ENCODE assay signal across 7 cellular contexts in the genomic region with DNA sequence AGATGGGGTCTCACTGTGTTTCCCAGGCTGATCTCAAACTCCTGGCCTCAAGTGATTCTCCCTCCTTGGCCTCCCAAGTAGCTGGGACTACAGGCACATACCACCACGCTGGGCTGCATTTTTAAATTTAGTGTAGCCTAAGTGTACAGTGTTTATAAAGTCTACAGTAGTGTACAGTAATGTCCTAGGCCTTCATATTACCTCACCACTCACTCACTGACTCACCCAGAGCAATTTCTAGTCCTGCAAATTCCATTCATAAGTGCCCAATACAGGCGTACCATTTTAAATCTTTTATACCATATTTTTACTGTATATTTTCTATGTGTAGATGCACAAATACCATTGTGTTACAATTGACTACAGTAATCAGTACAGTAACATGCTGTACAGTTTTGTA. TPM values are rescaled to one million over a fixed set of nuclear protein-coding genes. Genes with fewer than 3 reads are reported as not detected.
DNase-seq lines count a peak whose midpoint lies in the region; TF ChIP-seq lines count a peak whose summit lies in the region.
"Not testable (repeated sequence)": the region's sequence is repeated elsewhere in the genome, so short reads cannot be mapped to it uniquely, and the experiment has no call there.

No MANE protein-coding gene starts in this region.

- DNase-seq in AG10803 (ENCODE audit: low read depth) (peak; percentile 61), HT1080 (ENCODE audit: low read depth) (peak; percentile 54), RKO (ENCODE audit: low spot score) (peak; percentile 31), adipocyte (ENCODE audit: low read depth) (peak; percentile 43), cardiac fibroblast (ENCODE audit: low read depth in 2 of 2) (peak; percentile 14 to 86), fibroblast of lung (ENCODE audit: low read depth in 2 of 2) (peak; percentile 59 to 78), glomerular visceral epithelial cell (ENCODE audit: extremely low spot score) (peak; percentile 11)

- not testable (repeated sequence) for H3K36me3 ChIP-seq in adipocyte (ENCODE audit: control insufficient read depth, insufficient read depth, low read length, severe bottlenecking); fibroblast of lung (ENCODE audit: control insufficient read depth, insufficient read depth, low read length)

- H3K4me2 ChIP-seq in fibroblast of lung (ENCODE audit: extremely low read depth, insufficient read depth, low read length) = not testable (repeated sequence)

- H3K79me2 ChIP-seq in fibroblast of lung (ENCODE audit: control insufficient read depth, insufficient read depth, low read length) = not testable (repeated sequence)

- not testable (repeated sequence) for H3K9me3 ChIP-seq in adipocyte (ENCODE audit: control insufficient read depth, low read length); fibroblast of lung (ENCODE audit: control insufficient read depth, insufficient read depth, low read depth, low read length)

- H3K9ac ChIP-seq in adipocyte (ENCODE audit: low read length); fibroblast of lung (ENCODE audit: insufficient read depth, low read length): not testable (repeated sequence)

- not testable (repeated sequence) for H4K20me1 ChIP-seq in fibroblast of lung (ENCODE audit: control insufficient read depth, extremely low read depth, insufficient read depth, low read length)

- not testable (repeated sequence) for TF ChIP-seq CTCF in AG10803 (conservative IDR thresholded peaks at IDR 0.05; ENCODE audit: low read length); cardiac fibroblast (IDR thresholded peaks at IDR 0.05; ENCODE audit: low read depth, low read length); fibroblast of lung (conservative IDR thresholded peaks at IDR 0.05 in 1 of 2, IDR thresholded peaks at IDR 0.05 in 1 of 2; ENCODE audit: low read depth in 1 of 2, low read length in 2 of 2)

- not testable (repeated sequence) for H3K4me3 ChIP-seq in AG10803 (ENCODE audit: low read length); adipocyte (ENCODE audit: low read length); cardiac fibroblast (replicated peaks in 1 of 2; ENCODE audit: low read depth in 2 of 2, low read length in 2 of 2); fibroblast of lung (replicated peaks in 1 of 4; ENCODE audit: control extremely low read depth in 1 of 4, insufficient read depth in 1 of 4, low read depth in 3 of 4, low read length in 4 of 4)

- not testable (repeated sequence) for H3K27me3 ChIP-seq in adipocyte (replicated peaks; ENCODE audit: control insufficient read depth, insufficient read depth, low read length); fibroblast of lung (ENCODE audit: control insufficient read depth, insufficient read depth, low read length)

- not testable (repeated sequence) for H3K27ac ChIP-seq in fibroblast of lung (ENCODE audit: insufficient read depth, low read length)

- H3K4me1 ChIP-seq in adipocyte (ENCODE audit: control insufficient read depth, insufficient read depth, low read length) = peaks cover 10% of the 10 kb centered on the region
- not testable (repeated sequence) for H3K4me1 ChIP-seq in fibroblast of lung (ENCODE audit: control insufficient read depth, extremely low read depth, insufficient read depth, low read length)

- not testable (repeated sequence) for H2AFZ ChIP-seq in fibroblast of lung (ENCODE audit: low read length)

RNA-seq across cellular contexts. Expression of a gene that starts 47.1 kb away (rescaled TPM):
- total RNA-seq in HT1080 (2014; rRNA removed; shearing (Covaris generic)) = 80.7 and 93.9 TPM in 2 replicates
- polyA plus RNA-seq in HT1080 (2015; cell fraction: cytosol; rRNA removed) = 105 and 114 TPM in 2 replicates
- 52.5 and 62.1 TPM in 2 replicates for polyA plus RNA-seq in HT1080 (2015; cell fraction: nucleus; rRNA removed)
- 101 and 160 TPM in 2 replicates for total RNA-seq in fibroblast of lung
- 110 and 178 TPM in 2 replicates for polyA plus RNA-seq in fibroblast of lung
- polyA plus RNA-seq in fibroblast of lung (2012) = 111 and 172 TPM in 2 replicates
- polyA minus RNA-seq in fibroblast of lung (ENCODE audit: low replicate concordance) = 2.6 and 6.5 TPM in 2 replicates

Comparison
In these comparisons a context has a peak if more than half of its experiments do, and no peak if none do; other contexts are left out.
1. DNase-seq: peak in every context shown above with its lines; median percentile 68 in fibroblast of lung; 61 in AG10803; 54 in HT1080; 50 in cardiac fibroblast; 43 in adipocyte; 31 in RKO; 11 in glomerular visceral epithelial cell.